15 cellular contexts compared by ENCODE assay signal in genomic region chr5:100676807-100677631, GRCh38.
DNase-seq lines count a peak whose midpoint lies in the region; ATAC-seq and TF ChIP-seq lines count a peak whose summit lies in the region.
"Had no signal": no experiment of that assay in that cellular context is flagged by ENCODE, and none has a peak within 500 bp of the region (broad histone marks: within the 10 kb centered on the region; RNA-seq: fewer than 3 reads in every experiment).

No MANE protein-coding gene starts in this region.

- no peaks in the 10 kb centered on the region for H3K36me3 ChIP-seq in SK-N-SH (replicated peaks in 1 of 2; ENCODE audit: control insufficient read depth in 1 of 2, insufficient read depth in 2 of 2, low read length in 1 of 2)

- no peak for TF ChIP-seq CTCF in SK-N-SH (IDR thresholded peaks at IDR 0.05)

- ATAC-seq in HG03460 (IDR thresholded peaks at IDR 0.05; ENCODE audit: unreplicated experiment) (no peak), HG03045 (IDR thresholded peaks at IDR 0.05; ENCODE audit: unreplicated experiment) (no peak)

- no peak for TF ChIP-seq RAD21 in SK-N-SH (IDR thresholded peaks at IDR 0.05; ENCODE audit: low read length)

- CTCF ChIA-PET in SK-N-SH (lab: Yijun Ruan, JAX) = interaction anchor here (0.5 to 1.5 kb wide), 2 partner anchors 68 to 513 kb away, joined by 3 read pairs; no protein-coding TSS in a partner anchor

- H3K4me2 ChIP-seq in SK-N-SH = no peak overlapping the region

- H3K9me3 ChIP-seq in SK-N-SH = no peaks in the 10 kb centered on the region; the same call in 1 of the 2 replicates

- H3K4me1 ChIP-seq in SK-N-SH (ENCODE audit: control insufficient read depth in 1 of 2, insufficient read depth in 2 of 2, low read depth in 1 of 2, low read length in 1 of 2) = no peaks in the 10 kb centered on the region

- peak; percentile 80 for DNase-seq in DMS79 (lab: John Stamatoyannopoulos, UW)
- peak; percentile 96 for DNase-seq in NCI-H1092 treated with DMSO at 0.1 percent for 48 hours (lab: John Stamatoyannopoulos, UW)
- DNase-seq in SK-N-SH = no peak
- DNase-seq in inferior parietal cortex (ENCODE audit: extremely low spot score) = peak; percentile 9
- no peak for DNase-seq in stimulated activated CD4-positive, alpha-beta T cell treated with anti-CD3 and anti-CD28 coated beads, Interleukin-15, amount 100 ng/mL, for 24 hours
- no peak for DNase-seq in GDM1 (lab: John Stamatoyannopoulos, UW)
- DNase-seq: activated CD4-positive, alpha-beta T cell treated with anti-CD3 and anti-CD28 coated beads, Interleukin-2, amount 50 U/mL, for 1 hour; activated effector memory CD4-positive, alpha-beta T cell treated with Interleukin-2 at 50 U/mL for 16 hours; caudate nucleus; midbrain; OCI-M1 had no signal

- WGBS in SK-N-SH (ENCODE audit: low lambda C conversion rate) = 5% methylated on average over 5 of the region's 5 CpGs

- no peaks in the 10 kb centered on the region for H3K79me2 ChIP-seq in SK-N-SH (ENCODE audit: insufficient read depth)

- H2AFZ ChIP-seq in SK-N-SH (ENCODE audit: low read depth) = no peak overlapping the region

- no peaks in the 10 kb centered on the region for H3K27me3 ChIP-seq in SK-N-SH (ENCODE audit: insufficient read depth)

- H3F3A ChIP-seq in SK-N-SH (replicated peaks; ENCODE audit: insufficient read depth) = no peaks in the 10 kb centered on the region

- POLR2A ChIA-PET in SK-N-SH (lab: Yijun Ruan, JAX) = no interaction called here

- TF ChIP-seq EP300 in SK-N-SH (IDR thresholded peaks at IDR 0.05; ENCODE audit: borderline replicate concordance in 1 of 2, low read depth in 1 of 2, low read length in 1 of 2) = no peak

- H3K4me3 ChIP-seq in SK-N-SH (ENCODE audit: low read depth in 2 of 2, low read length in 1 of 2) = no peak overlapping the region

- no peak overlapping the region for H3K9ac ChIP-seq in SK-N-SH

- no peak overlapping the region for H3K27ac ChIP-seq in SK-N-SH (ENCODE audit: low read depth in 2 of 2, low read length in 1 of 2)
- H3K27ac ChIP-seq: C4-2B, HL-60 had no signal

- no peaks in the 10 kb centered on the region for H4K20me1 ChIP-seq in SK-N-SH (ENCODE audit: insufficient read depth)

- H3K9me2 ChIP-seq in SK-N-SH = no peaks in the 10 kb centered on the region

TF ChIP-seq in SK-N-SH, 30 proteins besides CTCF, POLR2A, EP300 and RAD21:
- peak; percentile 14; the same call in 1 of the 2 replicates for TF ChIP-seq TEAD4 (IDR thresholded peaks at IDR 0.05; ENCODE audit: borderline replicate concordance, insufficient read depth)
- TF ChIP-seq TAF1 (IDR thresholded peaks at IDR 0.05; ENCODE audit: borderline replicate concordance, low read depth, low read length) = no peak
- no peak; the same call in none of the 2 replicates for TF ChIP-seq TCF12 (IDR thresholded peaks at IDR 0.05)
- TF ChIP-seq EZH2phosphoT487 (IDR thresholded peaks at IDR 0.05; ENCODE audit: borderline replicate concordance, low read depth) = no peak
- TF ChIP-seq GABPA (IDR thresholded peaks at IDR 0.05; ENCODE audit: low read depth) = no peak
- TF ChIP-seq RXRA (IDR thresholded peaks at IDR 0.05; ENCODE audit: borderline replicate concordance, low read depth) = no peak
- no peak for TF ChIP-seq CHD2 (IDR thresholded peaks at IDR 0.05; ENCODE audit: low read length, partially characterized antibody)
- 0 out of 2 replicates have a peak, but pooled peaks have one; percentile 20 for TF ChIP-seq NFIC (IDR thresholded peaks at IDR 0.05; ENCODE audit: borderline replicate concordance)
- peak; percentile 18; the same call in 1 of the 2 replicates for TF ChIP-seq JUND (IDR thresholded peaks at IDR 0.05)
- no peak for TF ChIP-seq MEF2A (IDR thresholded peaks at IDR 0.05; ENCODE audit: borderline replicate concordance, low read depth)

Comparison
In these comparisons a context has a peak if more than half of its experiments do, and no peak if none do; other contexts are left out.
1. DNase-seq: peak in DMS79 (single experiment), NCI-H1092 treated with DMSO at 0.1 percent for 48 hours (single experiment) and inferior parietal cortex (single experiment); none in SK-N-SH (single experiment), stimulated activated CD4-positive, alpha-beta T cell treated with anti-CD3 and anti-CD28 coated beads, Interleukin-15, amount 100 ng/mL, for 24 hours (single experiment) and GDM1 (single experiment).